ENCODE assay signal across 8 cellular contexts in genomic region chr20:4956200-4956810, GRCh38. TPM values are rescaled to one million over a fixed set of nuclear protein-coding genes. Genes with fewer than 3 reads are reported as not detected.
DNase-seq lines count a peak whose midpoint lies in the region; ATAC-seq, FAIRE-seq and TF ChIP-seq lines count a peak whose summit lies in the region.

No MANE protein-coding gene starts in this region.

- no peaks in the 10 kb centered on the region for H3K9me3 Mint-ChIP-seq in natural killer cell

- ATAC-seq in natural killer cell: peak; percentile 76 to 89 (median 79)
- ATAC-seq in GM18858 (IDR thresholded peaks at IDR 0.05; ENCODE audit: unreplicated experiment): no peak
- no peak for ATAC-seq in GM21786 (IDR thresholded peaks at IDR 0.05; ENCODE audit: unreplicated experiment)
- no peak for ATAC-seq in HG03469 (IDR thresholded peaks at IDR 0.05; ENCODE audit: unreplicated experiment)

- intact Hi-C loops in natural killer cell (cut with micrococcal nuclease): loop anchor here (2.0 to 10.0 kb wide), 3 partner anchors 144 to 352 kb away; no protein-coding TSS in a partner anchor

- peak; percentile 80 for FAIRE-seq in endometrium (lab: Jason Lieb, UNC)

- TF ChIP-seq CTCF in natural killer cell (IDR thresholded peaks at IDR 0.05): peak; percentile 75

- H3K36me3 Mint-ChIP-seq in natural killer cell: no peaks in the 10 kb centered on the region

- H3K27me3 Mint-ChIP-seq in natural killer cell (ENCODE audit: low read depth in 2 of 2): no peaks in the 10 kb centered on the region

- DNase-seq in G401 (ENCODE audit: low spot score): peak; percentile 81
- DNase-seq in LoVo (ENCODE audit: low spot score): peak; percentile 49
- DNase-seq in RPMI7951 (ENCODE audit: low read depth): peak; percentile 71
- DNase-seq in natural killer cell: no peak

- no peak overlapping the region for H3K27ac Mint-ChIP-seq in natural killer cell

- no peak overlapping the region for H3K4me3 Mint-ChIP-seq in natural killer cell

- H3K4me1 Mint-ChIP-seq in natural killer cell: peaks cover 1 to 7% of the 10 kb centered on the region in 2 donors

- in situ Hi-C loops in G401 (cut with HindIII; ENCODE audit: low sequenced_read_pairs): no loop called here

RNA-seq across cellular contexts. Expression of gene SLC23A2, which starts 45.0 kb away (rescaled TPM):
- 6.3 and 10.1 TPM in 2 replicates for total RNA-seq in G401 (2014; rRNA removed; shearing (Covaris generic))
- 13.9 and 14.9 TPM in 2 replicates for total RNA-seq in RPMI7951 (2014; rRNA removed; shearing (Covaris generic))
- 10 to 100 TPM; 21.8 to 31.5 (median 26.0) TPM for total RNA-seq in natural killer cell

Comparison
In these comparisons a context has a peak if more than half of its experiments do, and no peak if none do; other contexts are left out.
1. ATAC-seq: peak in natural killer cell (3 of 3); none in GM18858 (single experiment), GM21786 (single experiment) and HG03469 (single experiment).